Comparison of ENCODE assay signal across 9 cellular contexts in the genomic region with DNA sequence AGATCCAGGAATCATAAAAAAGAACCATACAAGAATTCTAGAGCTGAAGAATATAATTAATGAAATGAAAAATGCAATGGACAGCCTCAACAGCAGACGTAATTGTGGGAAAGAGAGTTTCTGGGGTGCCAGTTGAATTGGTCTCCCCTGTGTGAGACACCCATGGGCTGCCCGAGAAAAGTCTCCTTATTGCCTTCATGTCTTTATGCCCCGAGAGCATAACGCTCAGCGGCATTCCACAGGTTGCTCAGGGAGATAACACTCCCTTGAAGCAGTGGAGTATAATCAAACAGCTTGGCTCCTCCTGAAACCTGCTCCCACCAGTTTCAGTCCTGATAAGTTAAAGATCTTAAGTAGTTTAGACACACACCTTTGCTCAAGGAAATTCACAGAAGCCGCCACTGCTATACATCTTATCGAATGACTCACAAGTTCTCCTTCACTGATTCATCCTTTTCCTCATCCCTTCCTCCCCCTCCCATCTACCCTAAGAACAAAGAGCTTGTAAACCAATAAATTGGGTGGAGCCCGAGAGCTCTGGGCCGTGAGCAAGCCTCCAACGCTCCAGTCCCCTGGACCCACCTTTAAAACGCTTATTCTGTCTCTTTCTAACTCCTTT. TPM values are rescaled to one million over a fixed set of nuclear protein-coding genes. Genes with fewer than 3 reads are reported as not detected.
DNase-seq lines count a peak whose midpoint lies in the region; TF ChIP-seq lines count a peak whose summit lies in the region.
"Not testable (repeated sequence)": the region's sequence is repeated elsewhere in the genome, so short reads cannot be mapped to it uniquely, and the experiment has no call there.
"Had no signal": no experiment of that assay in that cellular context is flagged by ENCODE, and none has a peak within 500 bp of the region (broad histone marks: within the 10 kb centered on the region; RNA-seq: fewer than 3 reads in every experiment).

No MANE protein-coding gene starts in this region.

- not testable (repeated sequence) for H3K9me3 ChIP-seq in HUES48 (ENCODE audit: control insufficient read depth, insufficient read depth, low read length); neuronal stem cell (replicated peaks in 1 of 2; ENCODE audit: control insufficient read depth in 2 of 2, insufficient read depth in 1 of 2, low read depth in 1 of 2, low read length in 2 of 2)

- peak overlapping the region; percentile 29 for H2AFZ ChIP-seq in neuronal stem cell (ENCODE audit: low read length)

- POLR2A ChIA-PET in RWPE1 (lab: Yijun Ruan, JAX; ENCODE audit: low non-redundant PET): not testable (repeated sequence)

- H4K8ac ChIP-seq in neuronal stem cell (ENCODE audit: low read depth, low read length): not testable (repeated sequence)

- not testable (repeated sequence) for H3K4me2 ChIP-seq in neuronal stem cell (ENCODE audit: insufficient read depth, low read length, poor library complexity, severe bottlenecking)

- H2BK15ac ChIP-seq in neuronal stem cell (ENCODE audit: low read length): not testable (repeated sequence)

- H3K36me3 ChIP-seq in HUES48 (ENCODE audit: control insufficient read depth, insufficient read depth, low read length); kidney epithelial cell (ENCODE audit: control insufficient read depth, insufficient read depth, low read length); neuronal stem cell (replicated peaks in 1 of 2; ENCODE audit: control insufficient read depth in 2 of 2, insufficient read depth in 2 of 2, low read length in 2 of 2): not testable (repeated sequence)

- DNase-seq in Daoy (ENCODE audit: low read depth) (peak; percentile 76), astrocyte of the spinal cord (ENCODE audit: low read depth, low spot score) (peak; percentile 32), epithelial cell of esophagus (ENCODE audit: low read depth) (peak; percentile 94), kidney epithelial cell (ENCODE audit: low read depth) (peak; percentile 25), ureter (ENCODE audit: low spot score) (peak; percentile 45)
- DNase-seq in RWPE1 (ENCODE audit: low spot score); neuronal stem cell (ENCODE audit: low spot score): not testable (repeated sequence)

- H3K14ac ChIP-seq in neuronal stem cell (ENCODE audit: low read length): not testable (repeated sequence)

- not testable (repeated sequence) for H2AK5ac ChIP-seq in neuronal stem cell (ENCODE audit: low read depth, low read length)

- not testable (repeated sequence) for H2BK12ac ChIP-seq in neuronal stem cell (ENCODE audit: low read length)

- WGBS in neuronal stem cell (ENCODE audit: extremely low coverage in 2 of 2, insufficient read length in 2 of 2, insufficient replicate concordance in 1 of 2), 2 donors: no CpG with 5 or more reads among the region's 11 CpGs

- H3K4me3 ChIP-seq in HUES48 (ENCODE audit: low read depth, low read length); astrocyte of the spinal cord (ENCODE audit: low read depth, low read length); epithelial cell of esophagus (ENCODE audit: low read length); kidney epithelial cell (ENCODE audit: low read depth, low read length); neuronal stem cell (ENCODE audit: low read length in 2 of 2): not testable (repeated sequence)

- not testable (repeated sequence) for H3K4ac ChIP-seq in neuronal stem cell (ENCODE audit: low read length)

- H3K27me3 ChIP-seq in HUES48 (ENCODE audit: control insufficient read depth, insufficient read depth, low read length); kidney epithelial cell (ENCODE audit: control insufficient read depth, insufficient read depth, low read length); neuronal stem cell (ENCODE audit: control insufficient read depth in 3 of 3, insufficient read depth in 3 of 3, low read depth in 1 of 3, low read length in 3 of 3): not testable (repeated sequence)

- not testable (repeated sequence) for H4K91ac ChIP-seq in neuronal stem cell (ENCODE audit: low read depth, low read length, poor library complexity)

- not testable (repeated sequence) for H3K4me1 ChIP-seq in HUES48 (ENCODE audit: control insufficient read depth, insufficient read depth, low read length); neuronal stem cell (ENCODE audit: control insufficient read depth in 2 of 2, insufficient read depth in 1 of 2, low read depth in 1 of 2, low read length in 2 of 2)

- in situ Hi-C loops in astrocyte of the spinal cord (cut with HindIII; ENCODE audit: low sequenced_read_pairs): not testable (repeated sequence)

- not testable (repeated sequence) for H3K9ac ChIP-seq in HUES48 (ENCODE audit: low read depth, low read length); neuronal stem cell (ENCODE audit: low read depth, low read length, poor library complexity)

- not testable (repeated sequence) for TF ChIP-seq CTCF in RWPE1 (conservative IDR thresholded peaks at IDR 0.05; ENCODE audit: low read depth); astrocyte of the spinal cord (IDR thresholded peaks at IDR 0.05; ENCODE audit: low read depth, low read length); epithelial cell of esophagus (IDR thresholded peaks at IDR 0.05; ENCODE audit: insufficient read depth, low read depth, low read length, missing control alignments); kidney epithelial cell (IDR thresholded peaks at IDR 0.05; ENCODE audit: insufficient read depth, low read length, poor library complexity, severe bottlenecking)

- H3K27ac ChIP-seq in HUES48 (ENCODE audit: low read depth, low read length) (peak overlapping the region; percentile 53), RWPE1 (peak overlapping the region; percentile 72)
- H3K27ac ChIP-seq in neuronal stem cell (replicated peaks; ENCODE audit: low read length): not testable (repeated sequence)

- H3K18ac ChIP-seq in neuronal stem cell (ENCODE audit: low read length): not testable (repeated sequence)

- H2BK5ac ChIP-seq in neuronal stem cell (ENCODE audit: low read length): not testable (repeated sequence)

- H3K23ac ChIP-seq in neuronal stem cell (ENCODE audit: low read depth, low read length, poor library complexity): not testable (repeated sequence)

- H2BK120ac ChIP-seq in neuronal stem cell (ENCODE audit: low read depth, low read length): not testable (repeated sequence)

- CTCF ChIA-PET in RWPE1 (lab: Yijun Ruan, JAX): not testable (repeated sequence)

- not testable (repeated sequence) for H3K79me1 ChIP-seq in neuronal stem cell (ENCODE audit: low read depth, low read length)

RNA-seq across cellular contexts. Expression of a gene that starts 5.5 kb away (rescaled TPM):
- not detected in 2 replicates for total RNA-seq in Daoy (2014; rRNA removed; shearing (Covaris generic))
- total RNA-seq in kidney epithelial cell: not detected in 2 replicates
- not detected for polyA plus RNA-seq in neuronal stem cell (2013, experiment 1 of 2)
- polyA plus RNA-seq in neuronal stem cell (2013, experiment 2 of 2): not detected
- not detected for total RNA-seq in ureter
- polyA plus RNA-seq: CD4-positive, CD25-positive, alpha-beta regulatory T cell had no signal

RNA-seq across cellular contexts. Expression of a gene that starts 28.9 kb away (rescaled TPM):
- total RNA-seq in Daoy (2014; rRNA removed; shearing (Covaris generic)): not detected in 2 replicates
- not detected in 2 replicates for total RNA-seq in kidney epithelial cell
- polyA plus RNA-seq in neuronal stem cell (2013, experiment 1 of 2): not detected
- not detected for polyA plus RNA-seq in neuronal stem cell (2013, experiment 2 of 2)
- total RNA-seq in ureter: 0.55 TPM
